In genomic region chr3:101074518-101074917, GRCh38 we compare ENCODE assay signal across 16 cellular contexts.
"Had no signal": no experiment of that assay in that cellular context is flagged by ENCODE, and none has a peak within 500 bp of the region (broad histone marks: within the 10 kb centered on the region; RNA-seq: fewer than 3 reads in every experiment).

No MANE protein-coding gene starts in this region.

- H3K27me3 ChIP-seq: body of pancreas, hepatocyte, thyroid gland had no signal

- H3K36me3 ChIP-seq: left ventricle myocardium inferior, thyroid gland had no signal

- H3K79me2 ChIP-seq: hepatocyte had no signal

- H3K4me1 ChIP-seq: body of pancreas, thyroid gland had no signal

- H3K9me3 ChIP-seq: body of pancreas, thyroid gland had no signal

- H3K4me3 ChIP-seq: body of pancreas, hepatocyte, left ventricle myocardium inferior, thyroid gland had no signal

- H3K27ac ChIP-seq: body of pancreas, epithelial cell of prostate, hepatocyte, left ventricle myocardium inferior, thyroid gland had no signal

- H2AFZ ChIP-seq: hepatocyte had no signal

- DNase-seq: activated CD4-positive, alpha-beta memory T cell treated with anti-CD3 and anti-CD28 coated beads, Interleukin-2, amount 10 ng/mL, durations not matched to agents 7 days and 5 days; activated CD4-positive, alpha-beta T cell treated with anti-CD3 and anti-CD28 coated beads for 4 hours; activated effector memory CD4-positive, alpha-beta T cell treated with Interleukin-2 at 50 U/mL for 16 hours; activated T-cell treated with anti-CD3 and anti-CD28 coated beads, Interleukin-2, amount 50 U/mL, for 4 hours; body of pancreas; effector memory CD8-positive, alpha-beta T cell; kidney; left ventricle myocardium inferior; naive thymus-derived CD8-positive, alpha-beta T cell; retina; stimulated activated CD4-positive, alpha-beta T cell treated with anti-CD3 and anti-CD28 coated beads, Interleukin-2, amount 100 ng/mL, for 48 hours; T-helper 17 cell; thyroid gland had no signal

- FAIRE-seq: kidney, urothelium cell line had no signal

- H3K4me2 ChIP-seq: hepatocyte had no signal
